In the genomic region with DNA sequence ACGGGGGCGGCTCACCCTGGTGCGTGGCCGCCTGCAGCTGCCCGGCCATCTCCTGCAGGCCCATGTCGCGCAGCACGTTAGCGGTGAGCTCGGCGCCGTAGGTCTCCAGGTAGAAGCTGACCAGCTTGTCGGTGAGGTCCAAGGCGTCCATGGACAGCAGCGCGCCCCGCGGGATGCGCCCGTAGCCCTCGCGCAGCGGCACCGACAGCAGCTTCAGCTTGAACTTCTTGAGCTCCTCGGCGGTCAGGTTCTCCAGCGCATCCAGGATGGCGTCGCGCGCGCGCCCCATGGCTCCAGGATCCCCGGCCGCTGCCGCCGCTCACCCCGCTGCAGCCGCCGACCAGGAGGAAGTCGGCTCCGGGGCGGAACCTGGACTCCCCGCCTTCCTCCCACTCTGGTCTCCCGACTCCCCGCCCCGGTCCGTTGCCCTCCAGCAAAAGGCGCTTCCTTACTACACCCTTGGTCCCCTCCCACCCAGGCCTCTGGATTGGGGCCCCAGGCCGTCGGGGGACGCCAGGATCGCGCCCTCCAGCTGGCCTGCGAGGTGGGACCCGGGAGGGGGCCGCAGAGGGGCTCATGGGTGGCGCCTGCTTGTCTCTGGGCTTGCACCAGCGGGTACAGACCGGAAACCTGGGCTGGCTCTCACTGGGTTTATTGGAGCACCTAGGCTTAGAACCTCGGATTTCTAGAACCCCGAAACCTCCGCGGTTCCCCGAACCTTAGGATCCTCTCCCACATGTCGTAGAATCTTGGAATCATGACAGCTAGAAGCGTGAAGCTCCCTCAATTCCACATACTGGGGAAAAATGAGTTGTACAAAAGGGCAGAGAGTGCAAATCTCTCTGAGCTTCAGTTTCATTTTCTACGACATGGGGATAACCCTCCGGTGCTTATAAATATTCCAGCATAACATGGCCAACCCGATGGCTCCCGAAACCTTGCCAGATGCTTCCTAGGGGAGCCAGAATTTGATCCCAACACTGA, we compare ENCODE assay signal across 2 cellular contexts.
TF ChIP-seq lines count a peak whose summit lies in the region.

Gene PYCARD, minus strand, starts transcription at position 359 of the 984 bp plus-strand sequence. Its CDS starts 70 bp downstream, at position 289.

TF ChIP-seq in GM23338, 12 proteins besides CTCF, POLR2A, EP300 and RAD21 (continued from another document):
- TF ChIP-seq REST (IDR thresholded peaks at IDR 0.05; ENCODE audit: unreplicated experiment) = no peak
- no peak for TF ChIP-seq ZNF331 (CRISPR knock-in tag; IDR thresholded peaks at IDR 0.05; ENCODE audit: low read depth)
TF ChIP-seq in GM23338: peak in this region for 0.

TF ChIP-seq in K562, 482 proteins besides CTCF, POLR2A, EP300 and RAD21 (continued from another document and continues in another):
- TF ChIP-seq CTBP1 (IDR thresholded peaks at IDR 0.05; ENCODE audit: borderline replicate concordance) (0 out of 2 replicates have a peak, but pooled peaks have one; percentile 21), SIN3B (IDR thresholded peaks at IDR 0.05; ENCODE audit: low read depth) (no peak), SPI1 (IDR thresholded peaks at IDR 0.05; ENCODE audit: borderline replicate concordance, low read depth, low read length) (0 out of 2 replicates have a peak, but pooled peaks have one; percentile 49), RBM22 (IDR thresholded peaks at IDR 0.05; ENCODE audit: low read depth, low read length, poor library complexity, severe bottlenecking) (peak; percentile 68), MAFK (IDR thresholded peaks at IDR 0.05; ENCODE audit: low read length) (no peak), TRIM24 (IDR thresholded peaks at IDR 0.05) (no peak), ARID1B (IDR thresholded peaks at IDR 0.05) (no peak), TFAP4 (CRISPR knock-in tag; IDR thresholded peaks at IDR 0.05; ENCODE audit: borderline replicate concordance) (0 out of 2 replicates have a peak, but pooled peaks have one; percentile 7), RFX7 (CRISPR knock-in tag; IDR thresholded peaks at IDR 0.05) (no peak), ZBTB49 (CRISPR knock-in tag; IDR thresholded peaks at IDR 0.05; ENCODE audit: borderline replicate concordance) (no peak), COPS2 (conservative IDR thresholded peaks at IDR 0.05) (no peak), SUPT5H (IDR thresholded peaks at IDR 0.05) (no peak), GABPB1 (CRISPR knock-in tag; IDR thresholded peaks at IDR 0.05) (peak; percentile 8), MYC (IDR thresholded peaks at IDR 0.05; ENCODE audit: low read depth, low read length) (no peak), MYC (CRISPR knock-in tag; IDR thresholded peaks at IDR 0.05; ENCODE audit: borderline replicate concordance, low read depth) (no peak), PKNOX1 (IDR thresholded peaks at IDR 0.05) (no peak), SMAD4 (CRISPR knock-in tag; conservative IDR thresholded peaks at IDR 0.05) (0 out of 2 replicates have a peak, but pooled peaks have one; percentile 13), HNRNPH1 (optimal IDR thresholded peaks at IDR 0.05; ENCODE audit: low read depth, low read length) (no peak), STAG1 (CRISPR knock-in tag; IDR thresholded peaks at IDR 0.05; ENCODE audit: borderline replicate concordance) (no peak), GATAD2A (IDR thresholded peaks at IDR 0.05) (no peak)
- TF ChIP-seq, protein P1, sequence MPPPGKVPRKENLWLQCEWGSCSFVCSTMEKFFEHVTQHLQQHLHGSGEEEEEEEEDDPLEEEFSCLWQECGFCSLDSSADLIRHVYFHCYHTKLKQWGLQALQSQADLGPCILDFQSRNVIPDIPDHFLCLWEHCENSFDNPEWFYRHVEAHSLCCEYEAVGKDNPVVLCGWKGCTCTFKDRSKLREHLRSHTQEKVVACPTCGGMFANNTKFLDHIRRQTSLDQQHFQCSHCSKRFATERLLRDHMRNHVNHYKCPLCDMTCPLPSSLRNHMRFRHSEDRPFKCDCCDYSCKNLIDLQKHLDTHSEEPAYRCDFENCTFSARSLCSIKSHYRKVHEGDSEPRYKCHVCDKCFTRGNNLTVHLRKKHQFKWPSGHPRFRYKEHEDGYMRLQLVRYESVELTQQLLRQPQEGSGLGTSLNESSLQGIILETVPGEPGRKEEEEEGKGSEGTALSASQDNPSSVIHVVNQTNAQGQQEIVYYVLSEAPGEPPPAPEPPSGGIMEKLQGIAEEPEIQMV (tag; conservative IDR thresholded peaks at IDR 0.05; ENCODE audit: low read depth) = peak; percentile 81
- TF ChIP-seq, protein P2, sequence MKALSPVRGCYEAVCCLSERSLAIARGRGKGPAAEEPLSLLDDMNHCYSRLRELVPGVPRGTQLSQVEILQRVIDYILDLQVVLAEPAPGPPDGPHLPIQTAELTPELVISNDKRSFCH (CRISPR knock-in tag; IDR thresholded peaks at IDR 0.05) = no peak
- TF ChIP-seq, protein P2 (tag; IDR thresholded peaks at IDR 0.05) = no peak
- TF ChIP-seq, protein P3, sequence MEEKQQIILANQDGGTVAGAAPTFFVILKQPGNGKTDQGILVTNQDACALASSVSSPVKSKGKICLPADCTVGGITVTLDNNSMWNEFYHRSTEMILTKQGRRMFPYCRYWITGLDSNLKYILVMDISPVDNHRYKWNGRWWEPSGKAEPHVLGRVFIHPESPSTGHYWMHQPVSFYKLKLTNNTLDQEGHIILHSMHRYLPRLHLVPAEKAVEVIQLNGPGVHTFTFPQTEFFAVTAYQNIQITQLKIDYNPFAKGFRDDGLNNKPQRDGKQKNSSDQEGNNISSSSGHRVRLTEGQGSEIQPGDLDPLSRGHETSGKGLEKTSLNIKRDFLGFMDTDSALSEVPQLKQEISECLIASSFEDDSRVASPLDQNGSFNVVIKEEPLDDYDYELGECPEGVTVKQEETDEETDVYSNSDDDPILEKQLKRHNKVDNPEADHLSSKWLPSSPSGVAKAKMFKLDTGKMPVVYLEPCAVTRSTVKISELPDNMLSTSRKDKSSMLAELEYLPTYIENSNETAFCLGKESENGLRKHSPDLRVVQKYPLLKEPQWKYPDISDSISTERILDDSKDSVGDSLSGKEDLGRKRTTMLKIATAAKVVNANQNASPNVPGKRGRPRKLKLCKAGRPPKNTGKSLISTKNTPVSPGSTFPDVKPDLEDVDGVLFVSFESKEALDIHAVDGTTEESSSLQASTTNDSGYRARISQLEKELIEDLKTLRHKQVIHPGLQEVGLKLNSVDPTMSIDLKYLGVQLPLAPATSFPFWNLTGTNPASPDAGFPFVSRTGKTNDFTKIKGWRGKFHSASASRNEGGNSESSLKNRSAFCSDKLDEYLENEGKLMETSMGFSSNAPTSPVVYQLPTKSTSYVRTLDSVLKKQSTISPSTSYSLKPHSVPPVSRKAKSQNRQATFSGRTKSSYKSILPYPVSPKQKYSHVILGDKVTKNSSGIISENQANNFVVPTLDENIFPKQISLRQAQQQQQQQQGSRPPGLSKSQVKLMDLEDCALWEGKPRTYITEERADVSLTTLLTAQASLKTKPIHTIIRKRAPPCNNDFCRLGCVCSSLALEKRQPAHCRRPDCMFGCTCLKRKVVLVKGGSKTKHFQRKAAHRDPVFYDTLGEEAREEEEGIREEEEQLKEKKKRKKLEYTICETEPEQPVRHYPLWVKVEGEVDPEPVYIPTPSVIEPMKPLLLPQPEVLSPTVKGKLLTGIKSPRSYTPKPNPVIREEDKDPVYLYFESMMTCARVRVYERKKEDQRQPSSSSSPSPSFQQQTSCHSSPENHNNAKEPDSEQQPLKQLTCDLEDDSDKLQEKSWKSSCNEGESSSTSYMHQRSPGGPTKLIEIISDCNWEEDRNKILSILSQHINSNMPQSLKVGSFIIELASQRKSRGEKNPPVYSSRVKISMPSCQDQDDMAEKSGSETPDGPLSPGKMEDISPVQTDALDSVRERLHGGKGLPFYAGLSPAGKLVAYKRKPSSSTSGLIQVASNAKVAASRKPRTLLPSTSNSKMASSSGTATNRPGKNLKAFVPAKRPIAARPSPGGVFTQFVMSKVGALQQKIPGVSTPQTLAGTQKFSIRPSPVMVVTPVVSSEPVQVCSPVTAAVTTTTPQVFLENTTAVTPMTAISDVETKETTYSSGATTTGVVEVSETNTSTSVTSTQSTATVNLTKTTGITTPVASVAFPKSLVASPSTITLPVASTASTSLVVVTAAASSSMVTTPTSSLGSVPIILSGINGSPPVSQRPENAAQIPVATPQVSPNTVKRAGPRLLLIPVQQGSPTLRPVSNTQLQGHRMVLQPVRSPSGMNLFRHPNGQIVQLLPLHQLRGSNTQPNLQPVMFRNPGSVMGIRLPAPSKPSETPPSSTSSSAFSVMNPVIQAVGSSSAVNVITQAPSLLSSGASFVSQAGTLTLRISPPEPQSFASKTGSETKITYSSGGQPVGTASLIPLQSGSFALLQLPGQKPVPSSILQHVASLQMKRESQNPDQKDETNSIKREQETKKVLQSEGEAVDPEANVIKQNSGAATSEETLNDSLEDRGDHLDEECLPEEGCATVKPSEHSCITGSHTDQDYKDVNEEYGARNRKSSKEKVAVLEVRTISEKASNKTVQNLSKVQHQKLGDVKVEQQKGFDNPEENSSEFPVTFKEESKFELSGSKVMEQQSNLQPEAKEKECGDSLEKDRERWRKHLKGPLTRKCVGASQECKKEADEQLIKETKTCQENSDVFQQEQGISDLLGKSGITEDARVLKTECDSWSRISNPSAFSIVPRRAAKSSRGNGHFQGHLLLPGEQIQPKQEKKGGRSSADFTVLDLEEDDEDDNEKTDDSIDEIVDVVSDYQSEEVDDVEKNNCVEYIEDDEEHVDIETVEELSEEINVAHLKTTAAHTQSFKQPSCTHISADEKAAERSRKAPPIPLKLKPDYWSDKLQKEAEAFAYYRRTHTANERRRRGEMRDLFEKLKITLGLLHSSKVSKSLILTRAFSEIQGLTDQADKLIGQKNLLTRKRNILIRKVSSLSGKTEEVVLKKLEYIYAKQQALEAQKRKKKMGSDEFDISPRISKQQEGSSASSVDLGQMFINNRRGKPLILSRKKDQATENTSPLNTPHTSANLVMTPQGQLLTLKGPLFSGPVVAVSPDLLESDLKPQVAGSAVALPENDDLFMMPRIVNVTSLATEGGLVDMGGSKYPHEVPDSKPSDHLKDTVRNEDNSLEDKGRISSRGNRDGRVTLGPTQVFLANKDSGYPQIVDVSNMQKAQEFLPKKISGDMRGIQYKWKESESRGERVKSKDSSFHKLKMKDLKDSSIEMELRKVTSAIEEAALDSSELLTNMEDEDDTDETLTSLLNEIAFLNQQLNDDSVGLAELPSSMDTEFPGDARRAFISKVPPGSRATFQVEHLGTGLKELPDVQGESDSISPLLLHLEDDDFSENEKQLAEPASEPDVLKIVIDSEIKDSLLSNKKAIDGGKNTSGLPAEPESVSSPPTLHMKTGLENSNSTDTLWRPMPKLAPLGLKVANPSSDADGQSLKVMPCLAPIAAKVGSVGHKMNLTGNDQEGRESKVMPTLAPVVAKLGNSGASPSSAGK (IDR thresholded peaks at IDR 0.05) = 0 out of 2 replicates have a peak, but pooled peaks have one; percentile 11
- TF ChIP-seq, protein P4, sequence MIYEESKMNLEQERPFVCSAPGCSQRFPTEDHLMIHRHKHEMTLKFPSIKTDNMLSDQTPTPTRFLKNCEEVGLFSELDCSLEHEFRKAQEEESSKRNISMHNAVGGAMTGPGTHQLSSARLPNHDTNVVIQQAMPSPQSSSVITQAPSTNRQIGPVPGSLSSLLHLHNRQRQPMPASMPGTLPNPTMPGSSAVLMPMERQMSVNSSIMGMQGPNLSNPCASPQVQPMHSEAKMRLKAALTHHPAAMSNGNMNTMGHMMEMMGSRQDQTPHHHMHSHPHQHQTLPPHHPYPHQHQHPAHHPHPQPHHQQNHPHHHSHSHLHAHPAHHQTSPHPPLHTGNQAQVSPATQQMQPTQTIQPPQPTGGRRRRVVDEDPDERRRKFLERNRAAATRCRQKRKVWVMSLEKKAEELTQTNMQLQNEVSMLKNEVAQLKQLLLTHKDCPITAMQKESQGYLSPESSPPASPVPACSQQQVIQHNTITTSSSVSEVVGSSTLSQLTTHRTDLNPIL (CRISPR knock-in tag; IDR thresholded peaks at IDR 0.05) = no peak
